Comparison of ENCODE assay signal across 8 cellular contexts in the genomic region with DNA sequence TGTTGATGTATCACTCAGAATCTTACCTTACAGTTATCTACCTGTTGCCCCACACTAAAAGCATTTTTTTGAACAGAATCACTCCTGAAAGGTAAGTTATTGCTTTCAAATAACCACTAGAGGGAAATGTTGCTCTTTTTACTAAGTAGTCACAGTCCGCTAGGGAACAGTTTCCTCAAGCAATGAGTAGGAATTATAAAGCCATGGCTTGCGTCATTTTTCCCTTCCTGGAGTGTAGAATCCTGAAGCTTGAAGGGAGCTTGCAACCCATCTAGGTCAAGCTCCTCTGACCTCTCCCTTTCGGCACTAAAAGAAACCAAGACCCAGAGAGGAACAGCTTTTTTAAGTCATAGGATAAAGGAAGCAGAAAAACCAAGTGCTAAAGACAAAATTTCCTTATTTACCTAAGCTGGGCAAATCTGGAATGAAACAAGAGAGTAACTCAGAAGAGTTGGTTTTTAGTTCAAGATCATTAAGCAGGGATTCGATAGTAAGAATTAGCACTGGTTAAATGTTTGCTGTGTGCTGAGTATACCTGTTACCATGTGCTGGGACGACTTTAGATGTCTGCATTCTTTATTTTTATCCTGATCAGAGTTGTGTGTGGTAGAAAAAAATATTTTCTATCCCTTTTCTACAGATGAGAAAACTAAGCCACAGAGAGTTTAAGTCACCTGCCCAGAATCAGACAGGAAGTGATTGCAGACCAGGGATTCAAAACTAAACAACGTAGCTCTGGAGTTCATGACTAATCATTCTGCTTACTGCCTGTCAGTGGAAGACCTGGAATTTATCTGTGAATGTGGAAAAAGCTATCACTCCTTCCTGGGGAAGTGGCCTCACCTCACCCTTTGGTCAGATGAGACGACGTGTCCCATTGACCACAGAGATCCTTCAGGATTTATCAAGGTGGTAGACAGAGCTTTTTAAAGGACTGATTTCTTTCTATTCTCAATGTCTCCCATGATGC.
DNase-seq lines count a peak whose midpoint lies in the region; ATAC-seq, FAIRE-seq and TF ChIP-seq lines count a peak whose summit lies in the region.

No MANE protein-coding gene starts in this region.

- no peaks in the 10 kb centered on the region for H3K36me3 ChIP-seq in psoas muscle (ENCODE audit: insufficient read depth in 1 of 2, low read depth in 1 of 2)

- peak; percentile 51 for ATAC-seq in GM19043 (IDR thresholded peaks at IDR 0.05; ENCODE audit: low read depth, unreplicated experiment)
- ATAC-seq in psoas muscle: peak in 2 of 4 donors; percentile 51 to 69
- ATAC-seq in stimulated activated naive CD8-positive, alpha-beta T cell treated with anti-CD3 and anti-CD28 coated beads, Interleukin-15, Interleukin-2, amounts not matched to agents 100 U/mL and 50 U/mL, for 24 hours: no peak

- no peak overlapping the region for H3K4me3 ChIP-seq in psoas muscle

- no peak for FAIRE-seq in GM12892 (lab: Jason Lieb, UNC)

- TF ChIP-seq CTCF in psoas muscle (IDR thresholded peaks at IDR 0.05): peak; percentile 53

- peaks cover 0 to 9% (median 3%) of the 10 kb centered on the region in 3 donors for H3K27me3 ChIP-seq in psoas muscle (ENCODE audit: insufficient read depth in 3 of 3, low read length in 2 of 3)

- no peak overlapping the region for H3K27ac ChIP-seq in psoas muscle

- TF ChIP-seq POLR2A in GM12892 (IDR thresholded peaks at IDR 0.05; ENCODE audit: low read depth, low read length): no peak

- intact Hi-C loops in psoas muscle (cut with DNase I): loop anchor here (2.0 to 5.0 kb wide), 2 partner anchors 695 to 696 kb away; no protein-coding TSS in a partner anchor

- DNase-seq in AG08395 (ENCODE audit: low spot score): peak; percentile 59
- DNase-seq in NCI-H1105 (lab: John Stamatoyannopoulos, UW): peak; percentile 27
- peak; percentile 78 for DNase-seq in SW480 (ENCODE audit: low spot score)
- DNase-seq in glomerular endothelial cell (ENCODE audit: extremely low read depth, low read depth, low spot score): peak; percentile 27
- DNase-seq in psoas muscle: no peak
- no peak for DNase-seq in stimulated activated naive CD8-positive, alpha-beta T cell treated with anti-CD3 and anti-CD28 coated beads, Interleukin-15, Interleukin-2, amounts not matched to agents 100 U/mL and 50 U/mL, for 24 hours
- DNase-seq in GM12892 (ENCODE audit: insufficient read length): no peak

- H3K4me1 ChIP-seq in psoas muscle: no peaks in the 10 kb centered on the region

- WGBS in psoas muscle, 3 donors: 30 to 35% (median 34%) methylated on average over 8 of the region's 8 CpGs

- H3K9me3 ChIP-seq in psoas muscle: no peaks in the 10 kb centered on the region

Comparison
In these comparisons a context has a peak if more than half of its experiments do, and no peak if none do; other contexts are left out.
1. DNase-seq: peak in AG08395 (single experiment), NCI-H1105 (single experiment), SW480 (single experiment) and glomerular endothelial cell (single experiment); none in psoas muscle (0 of 2), stimulated activated naive CD8-positive, alpha-beta T cell treated with anti-CD3 and anti-CD28 coated beads, Interleukin-15, Interleukin-2, amounts not matched to agents 100 U/mL and 50 U/mL, for 24 hours (single experiment) and GM12892 (single experiment).